22 cellular contexts compared by ENCODE assay signal in the genomic region with DNA sequence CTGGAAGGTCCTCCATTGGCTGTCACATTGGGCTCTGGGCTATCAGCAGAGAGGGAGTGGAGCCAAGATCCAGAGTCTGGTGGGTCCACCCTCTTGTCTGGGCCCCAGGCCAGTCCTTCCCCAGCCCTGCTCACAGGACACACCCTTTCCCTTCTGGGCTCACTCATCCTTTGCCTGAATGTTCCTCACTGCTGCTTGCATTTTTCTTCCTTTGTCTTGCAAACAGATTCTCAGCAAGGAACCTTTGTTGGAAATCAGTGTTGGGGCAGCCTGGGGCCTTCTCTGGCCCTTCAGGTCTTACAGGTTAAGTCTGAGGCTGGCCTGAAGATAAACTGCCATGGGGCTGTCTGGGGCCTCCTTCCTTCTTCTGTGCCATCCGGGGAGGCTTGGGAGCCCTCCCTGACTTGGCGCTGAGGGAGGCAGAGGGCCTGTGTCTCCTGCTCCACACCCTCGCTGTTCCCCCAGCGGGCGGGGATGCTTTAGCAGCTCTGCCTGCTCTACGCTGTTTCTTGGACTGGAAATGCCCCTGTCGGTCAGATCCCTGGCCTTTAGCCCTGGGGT. TPM values are rescaled to one million over a fixed set of nuclear protein-coding genes. Genes with fewer than 3 reads are reported as not detected.
DNase-seq lines count a peak whose midpoint lies in the region; ATAC-seq, FAIRE-seq and TF ChIP-seq lines count a peak whose summit lies in the region.
"Had no signal": no experiment of that assay in that cellular context is flagged by ENCODE, and none has a peak within 500 bp of the region (broad histone marks: within the 10 kb centered on the region; RNA-seq: fewer than 3 reads in every experiment).

No MANE protein-coding gene starts in this region.

- H3K79me2 ChIP-seq in keratinocyte (ENCODE audit: control insufficient read depth, insufficient read depth, low read length): no peaks in the 10 kb centered on the region
- H3K79me2 ChIP-seq: hepatocyte had no signal

- H3K36me3 ChIP-seq in MG63 (no peaks in the 10 kb centered on the region), keratinocyte (ENCODE audit: control insufficient read depth in 2 of 2, extremely low read depth in 1 of 2, insufficient read depth in 2 of 2, low read length in 2 of 2) (no peaks in the 10 kb centered on the region), WERI-Rb-1 (no peaks in the 10 kb centered on the region)
- H3K36me3 ChIP-seq: pancreas had no signal

- ATAC-seq in Right ventricle myocardium superior (ENCODE audit: poor library complexity): peak; percentile 75
- no peak for ATAC-seq in HG03097 (IDR thresholded peaks at IDR 0.05; ENCODE audit: low FRiP score, unreplicated experiment)
- ATAC-seq in GM21528 (IDR thresholded peaks at IDR 0.05; ENCODE audit: low FRiP score, unreplicated experiment): no peak
- ATAC-seq: pancreas had no signal

- H2AFZ ChIP-seq in keratinocyte (ENCODE audit: control insufficient read depth, low read length): peak overlapping the region; percentile 24
- H2AFZ ChIP-seq: hepatocyte had no signal

- H3K9me1 ChIP-seq in keratinocyte (ENCODE audit: control insufficient read depth, extremely low read depth, insufficient read depth, low read length): no peaks in the 10 kb centered on the region

- TF ChIP-seq CTCF in keratinocyte (optimal IDR thresholded peaks at IDR 0.05 in 1 of 3, IDR thresholded peaks at IDR 0.05 in 1 of 3, conservative IDR thresholded peaks at IDR 0.05 in 1 of 3; ENCODE audit: extremely low read depth in 1 of 3, insufficient read depth in 2 of 3, low read length in 3 of 3) (no peak), WERI-Rb-1 (IDR thresholded peaks at IDR 0.05; ENCODE audit: low read depth, low read length) (no peak)

- H3K9me3 ChIP-seq in MG63: no peaks in the 10 kb centered on the region
- H3K9me3 ChIP-seq in keratinocyte (ENCODE audit: control insufficient read depth, low read depth, low read length): no peaks in the 10 kb centered on the region
- H3K9me3 ChIP-seq in WERI-Rb-1 (ENCODE audit: severe bottlenecking): no peaks in the 10 kb centered on the region
- H3K9me3 ChIP-seq: pancreas had no signal

- dilution Hi-C loops in keratinocyte (cut with MboI; ENCODE audit: extremely low pct_ligation_motif_present, low sequenced_read_pairs): no loop called here

- H4K20me1 ChIP-seq in keratinocyte (ENCODE audit: control insufficient read depth, extremely low read depth, insufficient read depth, low read length): no peaks in the 10 kb centered on the region

- H3K27ac ChIP-seq in keratinocyte (ENCODE audit: control insufficient read depth, insufficient read depth, low read length) (no peak overlapping the region), WERI-Rb-1 (no peak overlapping the region)
- H3K27ac ChIP-seq: hepatocyte, pancreas had no signal

- H3K4me2 ChIP-seq in keratinocyte (ENCODE audit: control insufficient read depth, extremely low read depth, insufficient read depth, low read depth, low read length): no peak overlapping the region
- H3K4me2 ChIP-seq: hepatocyte had no signal

- H3K4me3 ChIP-seq in MG63: no peak overlapping the region
- H3K4me3 ChIP-seq in keratinocyte (ENCODE audit: control insufficient read depth in 2 of 3, extremely low read depth in 1 of 3, insufficient read depth in 2 of 3, low read depth in 1 of 3, low read length in 3 of 3): no peak overlapping the region
- H3K4me3 ChIP-seq in WERI-Rb-1 (ENCODE audit: low read depth, low read length): no peak overlapping the region
- H3K4me3 ChIP-seq: hepatocyte, pancreas had no signal

- H3K27me3 ChIP-seq in MG63: no peaks in the 10 kb centered on the region
- H3K27me3 ChIP-seq in keratinocyte (ENCODE audit: control insufficient read depth, extremely low read depth, insufficient read depth, low read length): no peaks in the 10 kb centered on the region
- H3K27me3 ChIP-seq in WERI-Rb-1 (ENCODE audit: insufficient read depth, low read depth, severe bottlenecking): no peaks in the 10 kb centered on the region

- intact Hi-C loops in Right ventricle myocardium superior (cut with DNase I): no loop called here

- DNase-seq in ELF-1 (ENCODE audit: low read depth, low spot score) (peak; percentile 98), MG63 (peak; percentile 22), Right ventricle myocardium superior (peak; percentile 63), keratinocyte (ENCODE audit: low read depth, low spot score) (no peak), OCI-M2 (lab: John Stamatoyannopoulos, UW; ENCODE audit: unreplicated experiment) (no peak), WERI-Rb-1 (no peak)
- DNase-seq: activated CD4-positive, alpha-beta T cell treated with anti-CD3 and anti-CD28 coated beads, Interleukin-2, amount 50 U/mL, for 48 hours; activated naive CD4-positive, alpha-beta T cell treated with Interleukin-2 at 50 U/mL for 16 hours; activated T-cell treated with anti-CD3 and anti-CD28 coated beads, Interleukin-2, amount 50 U/mL, for 1 hour; anterior cingulate cortex; CD4-positive, alpha-beta memory T cell; cerebellar nuclear complex; MV-4-11; NCI-H2107; NCI-H82; pancreas; RPMI8226; SW 1271 had no signal

- no peak overlapping the region for H3K9ac ChIP-seq in keratinocyte (ENCODE audit: control insufficient read depth, extremely low read depth, insufficient read depth, low read length)

- FAIRE-seq in keratinocyte (lab: Jason Lieb, UNC): peak; percentile 26
- FAIRE-seq: pancreas had no signal

- H3K4me1 ChIP-seq in keratinocyte (ENCODE audit: control insufficient read depth, extremely low read depth, insufficient read depth, low read length): peaks cover 29% of the 10 kb centered on the region
- H3K4me1 ChIP-seq: pancreas had no signal

RNA-seq across cellular contexts. Expression of a gene that starts 11.5 kb away (rescaled TPM):
- total RNA-seq in MG63 (2014; rRNA removed; shearing (Covaris generic); ENCODE audit: low replicate concordance): not detected in 2 replicates
- 0.19 TPM for total RNA-seq in Right ventricle myocardium superior
- polyA plus RNA-seq in keratinocyte: not detected in 3 replicates
- not detected for polyA plus RNA-seq in keratinocyte (2011; ENCODE audit: low read depth)
- polyA plus RNA-seq in keratinocyte (2011; cell fraction: cytosol; rRNA removed): not detected in 2 replicates
- polyA plus RNA-seq in keratinocyte (2011; cell fraction: nucleus; rRNA removed): not detected in 2 replicates
- polyA plus RNA-seq in keratinocyte (2012; ENCODE audit: low replicate concordance): not detected in 2 replicates
- not detected in 3 replicates for polyA minus RNA-seq in keratinocyte
- polyA minus RNA-seq in keratinocyte (2011; cell fraction: cytosol; rRNA and poly(A)+ RNA removed): not detected
- not detected in 2 replicates for polyA minus RNA-seq in keratinocyte (2011; cell fraction: nucleus; rRNA and poly(A)+ RNA removed)
- total RNA-seq: CD4-positive, alpha-beta memory T cell; myocyte had no signal

Comparison
In these comparisons a context has a peak if more than half of its experiments do, and no peak if none do; other contexts are left out.
1. DNase-seq: peak in ELF-1 (single experiment), MG63 (single experiment) and Right ventricle myocardium superior (single experiment); none in keratinocyte (single experiment), OCI-M2 (single experiment) and WERI-Rb-1 (single experiment).